33 cellular contexts compared by ENCODE assay signal in the genomic region with DNA sequence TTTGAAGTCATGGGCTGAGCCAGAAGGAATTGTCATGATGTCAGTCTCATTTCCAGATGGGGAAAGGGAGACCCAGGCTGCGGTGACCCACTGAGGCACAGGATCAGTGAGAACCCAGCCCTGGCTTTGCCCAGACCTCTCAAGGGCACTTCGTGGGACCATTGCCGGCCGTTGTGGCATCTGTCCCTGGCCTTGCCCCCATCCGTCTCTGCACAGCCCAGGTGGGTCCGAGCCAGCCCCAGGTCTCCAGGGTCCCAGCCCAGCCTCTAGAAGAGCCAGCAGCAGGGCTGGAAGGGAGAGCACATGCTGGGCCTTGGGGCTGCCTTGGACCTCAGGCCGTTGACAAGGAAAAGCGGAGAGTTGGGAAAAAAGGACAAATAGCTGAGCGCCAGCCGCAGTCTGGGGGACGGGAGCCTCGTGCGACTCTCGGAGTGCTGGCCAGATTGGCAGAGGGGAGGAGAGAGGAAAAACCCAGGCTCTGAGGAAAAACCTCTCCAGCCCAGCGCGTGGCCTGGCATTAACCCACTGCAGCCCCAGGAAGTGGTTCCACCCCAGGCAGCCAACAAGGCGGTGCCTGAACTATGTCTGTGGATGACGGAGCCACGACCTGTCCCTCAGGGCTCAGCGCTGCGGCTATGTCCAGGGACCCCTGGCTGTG. TPM values are rescaled to one million over a fixed set of nuclear protein-coding genes. Genes with fewer than 3 reads are reported as not detected.
DNase-seq lines count a peak whose midpoint lies in the region; ATAC-seq and TF ChIP-seq lines count a peak whose summit lies in the region.
"Had no signal": no experiment of that assay in that cellular context is flagged by ENCODE, and none has a peak within 500 bp of the region (broad histone marks: within the 10 kb centered on the region; RNA-seq: fewer than 3 reads in every experiment).

No MANE protein-coding gene starts in this region.

- H3K36me3 ChIP-seq in endodermal cell (ENCODE audit: control insufficient read depth, insufficient read depth, low read length) (no peaks in the 10 kb centered on the region), Caco-2 (ENCODE audit: control insufficient read depth, insufficient read depth, low read length) (peaks cover 2% of the 10 kb centered on the region)
- H3K36me3 ChIP-seq: breast epithelium, SJCRH30, thoracic aorta had no signal

- peak overlapping the region; percentile 39 for H3K27ac Mint-ChIP-seq in endodermal cell
- no peak overlapping the region for H3K27ac Mint-ChIP-seq in Caco-2 (ENCODE audit: unreplicated experiment)
- H3K27ac Mint-ChIP-seq: activated T-cell treated with anti-CD3 and anti-CD28 coated beads, Interleukin-2, amount 50 U/mL, for 24 hours; dendritic cell treated with granulocyte-macrophage colony-stimulating factor and Interleukin-4, amounts not matched to agents 40 ng/mL and 50 ng/mL, for 4 days; stimulated activated naive B cell treated with anti-CD40 and anti-IgM and Interleukin-4, amounts not matched to agents 10 μg/mL and 1 μg/mL and 100 μg/mL, for 72 hours; T-cell had no signal

- POLR2A ChIA-PET in Caco-2 (lab: Charles Lee), result no interaction called here

- H3K9ac ChIP-seq in endodermal cell (ENCODE audit: extremely low read depth, low read length, poor library complexity, severe bottlenecking), result no peak overlapping the region

- no peak overlapping the region for H3K4me3 Mint-ChIP-seq in endodermal cell
- H3K4me3 Mint-ChIP-seq in Caco-2 (ENCODE audit: unreplicated experiment), result no peak overlapping the region
- H3K4me3 Mint-ChIP-seq: activated T-cell treated with anti-CD3 and anti-CD28 coated beads, Interleukin-2, amount 50 U/mL, for 24 hours; dendritic cell treated with granulocyte-macrophage colony-stimulating factor and Interleukin-4, amounts not matched to agents 40 ng/mL and 50 ng/mL, for 4 days; naive thymus-derived CD4-positive, alpha-beta T cell; stimulated activated naive B cell treated with anti-CD40 and anti-IgM and Interleukin-4, amounts not matched to agents 10 μg/mL and 1 μg/mL and 100 μg/mL, for 72 hours; T-cell had no signal

- H3K36me3 Mint-ChIP-seq in endodermal cell (ENCODE audit: low read depth) (peaks cover 13% of the 10 kb centered on the region), Caco-2 (ENCODE audit: insufficient read depth, unreplicated experiment) (peaks cover 27% of the 10 kb centered on the region)
- H3K36me3 Mint-ChIP-seq: stimulated activated naive B cell treated with anti-CD40 and anti-IgM and Interleukin-4, amounts not matched to agents 10 μg/mL and 1 μg/mL and 100 μg/mL, for 72 hours had no signal

- H3K4me1 Mint-ChIP-seq in endodermal cell (no peaks in the 10 kb centered on the region), Caco-2 (ENCODE audit: low read depth, unreplicated experiment) (peaks cover 10% of the 10 kb centered on the region)

- ATAC-seq in left cardiac atrium (peak in 1 of 2 donors; percentile 43), HG03432 (IDR thresholded peaks at IDR 0.05; ENCODE audit: unreplicated experiment) (no peak)
- ATAC-seq: naive thymus-derived CD4-positive, alpha-beta T cell; stimulated activated naive B cell treated with anti-CD40 and anti-IgM and Interleukin-4, amounts not matched to agents 10 μg/mL and 1 μg/mL and 100 μg/mL, for 72 hours; T-cell had no signal

- no peak overlapping the region for H3K27ac ChIP-seq in endodermal cell (ENCODE audit: low read depth, low read length)
- H3K27ac ChIP-seq: SJCRH30, thoracic aorta had no signal

- H3K27me3 ChIP-seq in endodermal cell (ENCODE audit: control insufficient read depth, insufficient read depth, low read length, poor library complexity, severe bottlenecking), result no peaks in the 10 kb centered on the region
- H3K27me3 ChIP-seq in Caco-2 (replicated peaks; ENCODE audit: control insufficient read depth, insufficient read depth, low read length), result no peaks in the 10 kb centered on the region
- H3K27me3 ChIP-seq: breast epithelium, Peyer's patch, SJCRH30 had no signal

- no peaks in the 10 kb centered on the region for H3K4me1 ChIP-seq in endodermal cell (ENCODE audit: control insufficient read depth, insufficient read depth, low read length)
- H3K4me1 ChIP-seq in Caco-2, result peaks cover 15% of the 10 kb centered on the region
- H3K4me1 ChIP-seq: SJCRH30 had no signal

- H3K9me3 Mint-ChIP-seq in endodermal cell, result no peaks in the 10 kb centered on the region
- H3K9me3 Mint-ChIP-seq in Caco-2 (ENCODE audit: unreplicated experiment), result no peaks in the 10 kb centered on the region
- H3K9me3 Mint-ChIP-seq: activated T-cell treated with anti-CD3 and anti-CD28 coated beads, Interleukin-2, amount 50 U/mL, for 24 hours; dendritic cell treated with granulocyte-macrophage colony-stimulating factor and Interleukin-4, amounts not matched to agents 40 ng/mL and 50 ng/mL, for 4 days; naive thymus-derived CD4-positive, alpha-beta T cell; stimulated activated naive B cell treated with anti-CD40 and anti-IgM and Interleukin-4, amounts not matched to agents 10 μg/mL and 1 μg/mL and 100 μg/mL, for 72 hours; T-cell had no signal

- no peaks in the 10 kb centered on the region for H3K9me3 ChIP-seq in endodermal cell (ENCODE audit: control insufficient read depth, low read length)
- no peaks in the 10 kb centered on the region; the same call in 1 of the 2 replicates for H3K9me3 ChIP-seq in Caco-2
- H3K9me3 ChIP-seq: breast epithelium, Peyer's patch, SJCRH30, thoracic aorta had no signal

- H3K27me3 Mint-ChIP-seq in endodermal cell (ENCODE audit: insufficient read depth), result no peaks in the 10 kb centered on the region
- no peaks in the 10 kb centered on the region for H3K27me3 Mint-ChIP-seq in Caco-2 (ENCODE audit: insufficient read depth, unreplicated experiment)
- H3K27me3 Mint-ChIP-seq: activated T-cell treated with anti-CD3 and anti-CD28 coated beads, Interleukin-2, amount 50 U/mL, for 24 hours; naive thymus-derived CD4-positive, alpha-beta T cell; stimulated activated naive B cell treated with anti-CD40 and anti-IgM and Interleukin-4, amounts not matched to agents 10 μg/mL and 1 μg/mL and 100 μg/mL, for 72 hours; T-cell had no signal

- intact Hi-C loops in left cardiac atrium (cut with DNase I) (loop anchor here in 1 of 2 donors (10.0 kb wide), 1 partner anchor 239 kb away; the partner anchor contains the start of gene AMZ1), cardiac septum (cut with DNase I) (no loop called here), Caco-2 (cut with micrococcal nuclease; ENCODE audit: unreplicated experiment) (no loop called here)

- TF ChIP-seq CTCF in endodermal cell (conservative IDR thresholded peaks at IDR 0.05), result no peak
- TF ChIP-seq CTCF in Caco-2 (IDR thresholded peaks at IDR 0.05; ENCODE audit: insufficient read depth in 1 of 2, low read depth in 1 of 2, low read length in 1 of 2, severe bottlenecking in 1 of 2, unreplicated experiment in 1 of 2), result no peak

- CTCF ChIA-PET in Caco-2 (lab: Charles Lee), result no interaction called here

- WGBS in endodermal cell (ENCODE audit: insufficient coverage in 1 of 2, insufficient read length in 1 of 2), 2 experiments, result 95 to 96% methylated on average over 17 to 21 of the region's 21 CpGs

- no TSS peak for BruUV-seq in Caco-2 (replicated peaks; lab: Mats Ljungman, UMichigan)

- no peak overlapping the region for H3K4me3 ChIP-seq in endodermal cell (ENCODE audit: low read length)
- H3K4me3 ChIP-seq in Caco-2 (ENCODE audit: low read depth, low read length), result no peak overlapping the region
- H3K4me3 ChIP-seq: Peyer's patch, SJCRH30, thoracic aorta had no signal

- DNase-seq in left cardiac atrium (peak; percentile 56), cardiac septum (ENCODE audit: low spot score) (no peak), endodermal cell (no peak), nucleus accumbens (lab: John Stamatoyannopoulos, UW) (peak in 31 of 56 donors; percentile 6 to 67 (median 40)), NCI-H2029 (lab: John Stamatoyannopoulos, UW) (no peak), SIG-M5 treated with dmso at 0.1 percent for 504 hours (lab: John Stamatoyannopoulos, UW; ENCODE audit: unreplicated experiment) (no peak), Caco-2 (no peak)
- DNase-seq: 8988T; activated CD4-positive, CD25-positive, alpha-beta regulatory T cell treated with anti-CD3 and anti-CD28 coated beads, Interleukin-2, amount 50 U/mL, for 72 hours; activated gamma-delta T cell treated with Interleukin-2 at 50 U/mL for 16 hours; activated T-cell treated with anti-CD3 and anti-CD28 coated beads, Interleukin-2, amount 50 U/mL, for 24 hours; AML-193; COR-L47; DMS79 treated with DMSO at 0.1 percent for 48 hours; glutamatergic neuron; Kasumi-1; MV-4-11; naive thymus-derived CD4-positive, alpha-beta T cell; NCI-H146; NCI-H526; Peyer's patch; retina; SJCRH30; stimulated activated CD4-positive, alpha-beta T cell treated with anti-CD3 and anti-CD28 coated beads, Interleukin-4, amount 100 ng/mL, for 24 hours; stimulated activated naive B cell treated with anti-CD40 and anti-IgM and Interleukin-4, amounts not matched to agents 10 μg/mL and 1 μg/mL and 100 μg/mL, for 72 hours; T-cell had no signal

RNA-seq across cellular contexts. Expression of gene GRIFIN, which starts 30.2 kb away (rescaled TPM):
- total RNA-seq in left cardiac atrium (not detected), cardiac septum (not detected), endodermal cell (not detected), Caco-2 (2022) (not detected in 2 replicates)
- polyA plus RNA-seq in endodermal cell (2013, experiment 1 of 2), result not detected
- polyA plus RNA-seq in endodermal cell (2013, experiment 2 of 2), result not detected
- total RNA-seq: activated CD8-positive, alpha-beta memory T cell treated with anti-CD3 and anti-CD28 coated beads for 36 hours; breast epithelium; H1; naive thymus-derived CD4-positive, alpha-beta T cell; osteocyte; Peyer's patch; SJCRH30; T-cell; thoracic aorta had no signal
- polyA plus RNA-seq: H1; naive thymus-derived CD4-positive, alpha-beta T cell had no signal

RNA-seq across cellular contexts. Expression of gene CHST12, which starts 42.6 kb away (rescaled TPM):
- total RNA-seq in left cardiac atrium (10 to 100 TPM; 18.4 to 19.8 TPM), cardiac septum (13.8 TPM), endodermal cell (10 to 100 TPM; 14.5 to 18.5 TPM), Caco-2 (2022) (26.0 and 28.0 TPM in 2 replicates)
- polyA plus RNA-seq in endodermal cell (2013, experiment 1 of 2), result 10.4 TPM
- 10.5 TPM for polyA plus RNA-seq in endodermal cell (2013, experiment 2 of 2)

Comparison
In these comparisons a context has a peak if more than half of its experiments do, and no peak if none do; other contexts are left out.
1. DNase-seq: peak in left cardiac atrium (single experiment) and nucleus accumbens (31 of 56); none in cardiac septum (single experiment), endodermal cell (single experiment), NCI-H2029 (single experiment), SIG-M5 treated with dmso at 0.1 percent for 504 hours (single experiment) and Caco-2 (0 of 2).